Comparison of ENCODE assay signal across 8 cellular contexts in the genomic region with DNA sequence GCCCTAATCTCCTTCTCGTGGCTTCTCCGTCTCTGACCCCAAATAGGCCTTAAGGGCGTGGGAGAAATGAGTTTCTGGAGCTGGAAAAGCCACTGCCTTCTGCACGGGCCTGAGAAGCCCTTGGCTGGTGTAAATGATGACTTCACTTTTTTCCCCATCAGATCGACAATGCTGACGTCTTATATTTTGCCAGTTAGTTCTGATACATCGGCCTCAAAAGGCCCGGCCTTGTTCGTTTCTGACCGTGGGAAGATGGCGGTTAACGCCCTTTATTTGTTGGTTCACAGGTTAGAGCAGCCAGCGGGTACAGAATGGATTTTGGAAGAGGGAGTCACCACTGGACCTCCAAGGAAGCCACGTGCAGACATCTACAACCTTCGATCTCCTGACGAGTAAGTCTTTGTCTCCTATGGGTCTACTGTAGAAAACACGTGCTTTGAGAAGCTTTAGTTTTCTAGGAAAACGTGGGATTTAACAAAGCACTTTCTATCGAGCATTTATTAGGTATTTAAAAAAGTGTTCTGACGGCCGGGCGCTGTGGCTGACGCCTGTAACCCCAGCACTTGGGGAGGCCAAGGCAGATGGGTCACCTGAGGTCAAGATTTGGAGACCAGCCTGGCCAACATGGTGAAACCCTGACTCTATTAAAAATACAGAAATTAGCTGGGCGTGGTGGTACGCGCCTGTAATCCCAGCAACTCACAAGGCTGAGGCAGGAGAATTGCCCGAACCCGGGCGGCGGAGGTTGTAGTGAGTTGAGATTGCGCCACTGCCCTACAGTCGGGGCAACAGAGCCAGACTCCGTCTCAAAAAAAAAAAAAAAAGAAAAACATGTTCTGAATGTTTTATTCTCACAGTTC. TPM values are rescaled to one million over a fixed set of nuclear protein-coding genes. Genes with fewer than 3 reads are reported as not detected.
DNase-seq lines count a peak whose midpoint lies in the region; TF ChIP-seq lines count a peak whose summit lies in the region.

No MANE protein-coding gene starts in this region.

- H3K4me1 Mint-ChIP-seq in T-helper 1 cell treated with Interleukin-12 subunit alpha and Interleukin-12 subunit beta and Interleukin-4 antibody, amounts not matched to agents 30 μg/mL and 1 μg/mL, for 36 hours (ENCODE audit: low read depth) = peaks cover 61% of the 10 kb centered on the region
- H3K4me1 Mint-ChIP-seq in type B pancreatic cell (ENCODE audit: unreplicated experiment) = peaks cover 57% of the 10 kb centered on the region

- H3K27ac Mint-ChIP-seq in T-helper 1 cell treated with Interleukin-12 subunit alpha and Interleukin-12 subunit beta and Interleukin-4 antibody, amounts not matched to agents 30 μg/mL and 1 μg/mL, for 36 hours = peak overlapping the region; percentile 89
- peak overlapping the region; percentile 98 for H3K27ac Mint-ChIP-seq in type B pancreatic cell

- H3K4me1 ChIP-seq in mesodermal cell (ENCODE audit: control insufficient read depth, insufficient read depth, low read length, poor library complexity, severe bottlenecking) = peaks cover 3% of the 10 kb centered on the region

- no peaks in the 10 kb centered on the region for H3K27me3 Mint-ChIP-seq in T-helper 1 cell treated with Interleukin-12 subunit alpha and Interleukin-12 subunit beta and Interleukin-4 antibody, amounts not matched to agents 30 μg/mL and 1 μg/mL, for 36 hours (ENCODE audit: low read depth)
- peaks cover 26% of the 10 kb centered on the region for H3K27me3 Mint-ChIP-seq in type B pancreatic cell

- WGBS in mesodermal cell (ENCODE audit: insufficient coverage in 2 of 2), 2 experiments = 0% methylated on average over 15 to 27 of the region's 33 CpGs

- H3K4me3 Mint-ChIP-seq in T-helper 1 cell treated with Interleukin-12 subunit alpha and Interleukin-12 subunit beta and Interleukin-4 antibody, amounts not matched to agents 30 μg/mL and 1 μg/mL, for 36 hours = peak overlapping the region; percentile 93
- H3K4me3 Mint-ChIP-seq in type B pancreatic cell = peak overlapping the region; percentile 98

- H3K27ac ChIP-seq in mesodermal cell (ENCODE audit: low read depth, low read length, severe bottlenecking) = peak overlapping the region; percentile 95

- peaks cover 71% of the 10 kb centered on the region for H3K36me3 ChIP-seq in mesodermal cell (ENCODE audit: control insufficient read depth, insufficient read depth, low read length)

- H3K9me3 ChIP-seq in mesodermal cell (ENCODE audit: control insufficient read depth, low read length) = peaks cover 24% of the 10 kb centered on the region

- DNase-seq in T-helper 1 cell (no peak), SK-N-DZ (ENCODE audit: low spot score) (peak; percentile 58), choroid plexus epithelial cell (ENCODE audit: low read depth) (peak; percentile 48), type B pancreatic cell (ENCODE audit: extremely low spot score, unreplicated experiment) (no peak), Ammon's horn (ENCODE audit: low spot score) (no peak), GM19240 (ENCODE audit: insufficient read length, low spot score) (no peak)

- H3K4me3 ChIP-seq in choroid plexus epithelial cell (ENCODE audit: low read depth, low read length) = peak overlapping the region; percentile 64
- H3K4me3 ChIP-seq in mesodermal cell (ENCODE audit: extremely low read depth, insufficient read depth, low read length, poor library complexity, severe bottlenecking) = peak overlapping the region; percentile 89

- peaks cover 39% of the 10 kb centered on the region for H3K9me3 Mint-ChIP-seq in T-helper 1 cell treated with Interleukin-12 subunit alpha and Interleukin-12 subunit beta and Interleukin-4 antibody, amounts not matched to agents 30 μg/mL and 1 μg/mL, for 36 hours
- H3K9me3 Mint-ChIP-seq in type B pancreatic cell = peaks cover 30% of the 10 kb centered on the region

- TF ChIP-seq CTCF in choroid plexus epithelial cell (conservative IDR thresholded peaks at IDR 0.05; ENCODE audit: low read depth, low read length) = no peak
- TF ChIP-seq CTCF in type B pancreatic cell (conservative IDR thresholded peaks at IDR 0.05) = no peak

- H3K36me3 Mint-ChIP-seq in T-helper 1 cell treated with Interleukin-12 subunit alpha and Interleukin-12 subunit beta and Interleukin-4 antibody, amounts not matched to agents 30 μg/mL and 1 μg/mL, for 36 hours (ENCODE audit: low read depth) = peaks cover 82% of the 10 kb centered on the region
- H3K36me3 Mint-ChIP-seq in type B pancreatic cell = peaks cover 69% of the 10 kb centered on the region

RNA-seq across cellular contexts. Expression of a gene that starts 1.2 kb away (rescaled TPM):
- 5.2 and 6.0 TPM in 2 replicates for polyA plus RNA-seq in SK-N-DZ (2014; cell fraction: cytosol; rRNA removed)
- 5.4 and 7.8 TPM in 2 replicates for polyA plus RNA-seq in SK-N-DZ (2014; cell fraction: nucleus; rRNA removed)
- 8.4 TPM for polyA plus RNA-seq in mesodermal cell (2013, experiment 1 of 2)
- 7.6 TPM for polyA plus RNA-seq in mesodermal cell (2013, experiment 2 of 2)
- 14.1 and 21.9 TPM in 2 replicates for total RNA-seq in type B pancreatic cell (ENCODE audit: low replicate concordance)

RNA-seq across cellular contexts. Expression of a gene that starts 59.8 kb away (rescaled TPM):
- polyA plus RNA-seq in SK-N-DZ (2014; cell fraction: cytosol; rRNA removed) = 74.6 and 75.3 TPM in 2 replicates
- 70.2 and 70.3 TPM in 2 replicates for polyA plus RNA-seq in SK-N-DZ (2014; cell fraction: nucleus; rRNA removed)
- 31.7 TPM for polyA plus RNA-seq in mesodermal cell (2013, experiment 1 of 2)
- polyA plus RNA-seq in mesodermal cell (2013, experiment 2 of 2) = 29.3 TPM
- total RNA-seq in type B pancreatic cell (ENCODE audit: low replicate concordance) = 34.3 and 40.6 TPM in 2 replicates

Comparison
In these comparisons a context has a peak if more than half of its experiments do, and no peak if none do; other contexts are left out.
1. DNase-seq: peak in SK-N-DZ (single experiment) and choroid plexus epithelial cell (single experiment); none in T-helper 1 cell (0 of 5), type B pancreatic cell (single experiment), Ammon's horn (single experiment) and GM19240 (single experiment).